ENCODE assay signal across 26 cellular contexts in the genomic region with DNA sequence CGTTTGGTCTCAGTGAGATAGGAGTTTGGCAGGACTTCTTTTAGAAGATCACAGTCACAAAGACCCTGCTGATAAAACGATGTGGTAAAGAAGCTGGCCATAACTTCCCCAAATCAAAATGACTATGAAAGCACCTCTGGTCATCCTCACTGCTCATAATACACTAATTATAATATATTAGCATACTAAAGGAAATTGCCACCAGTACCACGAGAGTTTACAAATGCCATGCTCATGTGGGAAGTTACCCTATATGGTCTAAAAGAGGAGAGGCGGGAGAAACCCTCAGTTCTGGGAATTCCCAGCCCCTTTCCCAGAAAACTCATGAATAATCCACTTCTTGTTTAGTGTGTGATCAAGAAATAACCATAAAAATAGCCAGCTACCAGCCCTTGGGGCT.
"Had no signal": no experiment of that assay in that cellular context is flagged by ENCODE, and none has a peak within 500 bp of the region (broad histone marks: within the 10 kb centered on the region; RNA-seq: fewer than 3 reads in every experiment).

No MANE protein-coding gene starts in this region.

- H3K4me3 ChIP-seq: breast epithelium, esophagus muscularis mucosa, left ventricle myocardium inferior, right lobe of liver, testis, transverse colon had no signal

- H3K27ac ChIP-seq: breast epithelium, esophagus muscularis mucosa, foreskin keratinocyte, left ventricle myocardium inferior, neutrophil, right lobe of liver, testis, transverse colon, VCaP had no signal

- ATAC-seq: activated CD4-positive, CD25-positive, alpha-beta regulatory T cell treated with anti-CD3 and anti-CD28 coated beads, Interleukin-2, amount 50 U/mL, for 24 hours; activated T-cell treated with anti-CD3 and anti-CD28 coated beads, Interleukin-2, amount 50 U/mL, for 4 hours; activated T-helper 17 cell treated with anti-CD3 and anti-CD28 coated beads, Interleukin-2, amount 50 U/mL, for 72 hours; foreskin keratinocyte; right lobe of liver; stimulated activated naive CD8-positive, alpha-beta T cell treated with anti-CD3 and anti-CD28 coated beads, Interleukin-15, Interleukin-2, amounts not matched to agents 100 U/mL and 50 U/mL, for 24 hours had no signal

- DNase-seq: activated CD4-positive, alpha-beta memory T cell treated with anti-CD3 and anti-CD28 coated beads for 36 hours; activated CD4-positive, alpha-beta T cell treated with anti-CD3 and anti-CD28 coated beads, Interleukin-2, amount 10 ng/mL, durations not matched to agents 24 days and 14 days; activated CD8-positive, alpha-beta memory T cell treated with anti-CD3 and anti-CD28 coated beads, Interleukin-2, amount 50 U/mL, for 48 hours; activated gamma-delta T cell treated with Interleukin-2 at 50 U/mL for 16 hours; activated naive CD4-positive, alpha-beta T cell treated with anti-CD3 and anti-CD28 coated beads, Interleukin-2, amount 50 U/mL, for 16 hours; activated T-cell treated with anti-CD3 and anti-CD28 coated beads, Interleukin-2, amount 50 U/mL, for 4 hours; amniotic stem cell; central memory CD4-positive, alpha-beta T cell; dermis blood vessel endothelial cell; effector CD4-positive, alpha-beta T cell; foreskin keratinocyte; islet precursor cell; left ventricle myocardium inferior; right lobe of liver; stimulated activated CD4-positive, alpha-beta T cell treated with anti-CD3 and anti-CD28 coated beads, Interleukin-2, amount 100 ng/mL, for 48 hours; stimulated activated naive CD8-positive, alpha-beta T cell treated with anti-CD3 and anti-CD28 coated beads, Interleukin-15, Interleukin-2, amounts not matched to agents 100 U/mL and 50 U/mL, for 24 hours; T-helper 2 cell; testis; transverse colon had no signal

- H3K36me3 Mint-ChIP-seq: activated CD4-positive, alpha-beta memory T cell treated with anti-CD3 and anti-CD28 coated beads for 36 hours had no signal

- H3K4me1 Mint-ChIP-seq: activated CD4-positive, alpha-beta T cell treated with anti-CD3 and anti-CD28 coated beads, Interleukin-2, amount 10 ng/mL, durations not matched to agents 24 days and 14 days; activated T-helper 17 cell treated with anti-CD3 and anti-CD28 coated beads, Interleukin-2, amount 50 U/mL, for 72 hours had no signal

- H3K9me3 Mint-ChIP-seq: activated CD4-positive, alpha-beta memory T cell treated with anti-CD3 and anti-CD28 coated beads for 36 hours; activated CD4-positive, alpha-beta T cell treated with anti-CD3 and anti-CD28 coated beads, Interleukin-2, amount 10 ng/mL, durations not matched to agents 24 days and 14 days had no signal

- H3K4me1 ChIP-seq: breast epithelium, left ventricle myocardium inferior, right lobe of liver, testis, transverse colon had no signal

- H3K4me3 Mint-ChIP-seq: activated CD4-positive, alpha-beta memory T cell treated with anti-CD3 and anti-CD28 coated beads for 36 hours; activated CD4-positive, alpha-beta T cell treated with anti-CD3 and anti-CD28 coated beads, Interleukin-2, amount 10 ng/mL, durations not matched to agents 24 days and 14 days; activated T-cell treated with anti-CD3 and anti-CD28 coated beads, Interleukin-2, amount 50 U/mL, for 4 hours; activated T-helper 17 cell treated with anti-CD3 and anti-CD28 coated beads, Interleukin-2, amount 50 U/mL, for 72 hours; nephron had no signal

- H3K36me3 ChIP-seq: breast epithelium, esophagus muscularis mucosa, left ventricle myocardium inferior, neutrophil, right lobe of liver, transverse colon had no signal

- H3K9me3 ChIP-seq: breast epithelium, esophagus muscularis mucosa, neutrophil, right lobe of liver, testis, transverse colon had no signal

- H3K27me3 Mint-ChIP-seq: activated CD4-positive, alpha-beta T cell treated with anti-CD3 and anti-CD28 coated beads, Interleukin-2, amount 10 ng/mL, durations not matched to agents 24 days and 14 days had no signal

- H3K27ac Mint-ChIP-seq: activated CD4-positive, alpha-beta memory T cell treated with anti-CD3 and anti-CD28 coated beads for 36 hours; activated CD4-positive, alpha-beta T cell treated with anti-CD3 and anti-CD28 coated beads, Interleukin-2, amount 10 ng/mL, durations not matched to agents 24 days and 14 days; activated T-helper 17 cell treated with anti-CD3 and anti-CD28 coated beads, Interleukin-2, amount 50 U/mL, for 72 hours; nephron had no signal

- H3K27me3 ChIP-seq: breast epithelium, esophagus muscularis mucosa, foreskin keratinocyte, neutrophil, right lobe of liver, testis, transverse colon had no signal
